ENCODE assay signal across 32 cellular contexts in the genomic region with DNA sequence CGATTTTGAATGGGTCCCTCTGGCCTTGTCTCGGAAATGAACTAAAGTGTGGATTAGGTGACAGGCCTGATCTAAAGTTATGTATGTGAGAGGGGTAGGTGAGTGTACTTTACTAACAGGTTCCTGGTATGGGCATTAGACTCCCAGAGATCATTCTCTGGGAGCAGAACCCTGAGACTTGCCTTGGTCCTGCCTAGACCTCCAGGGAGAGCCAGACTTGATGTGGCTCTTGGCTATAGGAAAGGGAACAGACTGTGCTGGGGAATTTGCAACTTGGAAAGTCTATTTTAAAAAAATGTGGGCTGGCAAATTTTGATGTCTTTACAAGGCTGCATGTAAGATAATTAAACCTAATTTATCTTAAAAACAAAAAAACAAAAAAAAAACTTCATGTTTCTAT.
"Had no signal": no experiment of that assay in that cellular context is flagged by ENCODE, and none has a peak within 500 bp of the region (broad histone marks: within the 10 kb centered on the region; RNA-seq: fewer than 3 reads in every experiment).

No MANE protein-coding gene starts in this region.

- H3K4me3 ChIP-seq: adrenal gland, body of pancreas, esophagus squamous epithelium, gastroesophageal sphincter had no signal

- H3K27ac Mint-ChIP-seq: activated CD4-positive, alpha-beta memory T cell treated with anti-CD3 and anti-CD28 coated beads for 36 hours; activated CD4-positive, alpha-beta T cell treated with anti-CD3 and anti-CD28 coated beads for 36 hours; activated CD4-positive, alpha-beta T cell treated with anti-CD3 and anti-CD28 coated beads, Interleukin-2, amount 10 ng/mL, durations not matched to agents 24 days and 14 days; activated CD8-positive, alpha-beta memory T cell treated with anti-CD3 and anti-CD28 coated beads, Interleukin-2, amount 10 ng/mL, durations not matched to agents 7 days and 5 days; activated CD8-positive, alpha-beta T cell treated with anti-CD3 and anti-CD28 coated beads, Interleukin-2, amount 10 ng/mL, durations not matched to agents 7 days and 5 days; activated naive CD4-positive, alpha-beta T cell treated with anti-CD3 and anti-CD28 coated beads for 36 hours; activated naive CD4-positive, alpha-beta T cell treated with anti-CD3 and anti-CD28 coated beads, Interleukin-2, amount 50 U/mL, for 24 hours; activated naive CD8-positive, alpha-beta T cell treated with anti-CD3 and anti-CD28 coated beads for 36 hours; activated naive CD8-positive, alpha-beta T cell treated with anti-CD3 and anti-CD28 coated beads, Interleukin-2, amount 50 U/mL, for 24 hours; activated T-helper 1 cell treated with anti-CD3 and anti-CD28 coated beads, Interleukin-12 subunit alpha, Interleukin-12 subunit beta, Interleukin-2, Interleukin-4 antibody, amounts not matched to agents 30 ng/mL and 10 ng/mL and 1 ng/mL, durations not matched to agents 14 hours and 24 hours and 36 hours; activated T-helper 2 cell treated with anti-CD3 and anti-CD28 coated beads, Interferon-gamma antibody, Interleukin-2, Interleukin-4, amounts not matched to agents 10 μg/mL and 5 μg/mL and 100 μg/mL, durations not matched to agents 14 hours and 24 hours and 36 hours; T-helper 17 cell; T-helper 2 cell treated with Interferon-gamma antibody and Interleukin-4, amounts not matched to agents 5 μg/mL and 100 μg/mL, for 36 hours had no signal

- H3K9me3 ChIP-seq: adrenal gland, body of pancreas, esophagus squamous epithelium, gastroesophageal sphincter had no signal

- H3K36me3 ChIP-seq: adrenal gland, esophagus squamous epithelium, gastroesophageal sphincter, WERI-Rb-1 had no signal

- H3K27me3 Mint-ChIP-seq: activated CD4-positive, alpha-beta memory T cell treated with anti-CD3 and anti-CD28 coated beads for 36 hours; activated CD4-positive, alpha-beta T cell treated with anti-CD3 and anti-CD28 coated beads for 36 hours; activated CD8-positive, alpha-beta memory T cell treated with anti-CD3 and anti-CD28 coated beads, Interleukin-2, amount 10 ng/mL, durations not matched to agents 7 days and 5 days; activated naive CD8-positive, alpha-beta T cell treated with anti-CD3 and anti-CD28 coated beads for 36 hours had no signal

- H3K36me3 Mint-ChIP-seq: activated CD4-positive, alpha-beta memory T cell treated with anti-CD3 and anti-CD28 coated beads for 36 hours; activated CD8-positive, alpha-beta memory T cell treated with anti-CD3 and anti-CD28 coated beads, Interleukin-2, amount 10 ng/mL, durations not matched to agents 7 days and 5 days; activated naive CD4-positive, alpha-beta T cell treated with anti-CD3 and anti-CD28 coated beads, Interleukin-2, amount 50 U/mL, for 24 hours; activated naive CD8-positive, alpha-beta T cell treated with anti-CD3 and anti-CD28 coated beads for 36 hours had no signal

- H3K4me1 Mint-ChIP-seq: activated CD4-positive, alpha-beta T cell treated with anti-CD3 and anti-CD28 coated beads for 36 hours; activated CD4-positive, alpha-beta T cell treated with anti-CD3 and anti-CD28 coated beads, Interleukin-2, amount 10 ng/mL, durations not matched to agents 24 days and 14 days; activated CD8-positive, alpha-beta memory T cell treated with anti-CD3 and anti-CD28 coated beads, Interleukin-2, amount 10 ng/mL, durations not matched to agents 7 days and 5 days; activated naive CD4-positive, alpha-beta T cell treated with anti-CD3 and anti-CD28 coated beads, Interleukin-2, amount 50 U/mL, for 24 hours; activated naive CD8-positive, alpha-beta T cell treated with anti-CD3 and anti-CD28 coated beads for 36 hours; activated naive CD8-positive, alpha-beta T cell treated with anti-CD3 and anti-CD28 coated beads, Interleukin-2, amount 50 U/mL, for 24 hours; T-helper 17 cell had no signal

- DNase-seq: activated CD4-positive, alpha-beta memory T cell treated with anti-CD3 and anti-CD28 coated beads for 36 hours; activated CD4-positive, alpha-beta T cell treated with anti-CD3 and anti-CD28 coated beads for 36 hours; activated CD4-positive, alpha-beta T cell treated with anti-CD3 and anti-CD28 coated beads, Interleukin-2, amount 10 ng/mL, durations not matched to agents 24 days and 14 days; activated CD4-positive, CD25-positive, alpha-beta regulatory T cell; activated CD4-positive, CD25-positive, alpha-beta regulatory T cell treated with anti-CD3 and anti-CD28 coated beads, Interleukin-2, amount 50 U/mL, for 72 hours; activated CD8-positive, alpha-beta memory T cell treated with anti-CD3 and anti-CD28 coated beads, Interleukin-2, amount 10 ng/mL, durations not matched to agents 7 days and 5 days; activated CD8-positive, alpha-beta memory T cell treated with anti-CD3 and anti-CD28 coated beads, Interleukin-2, amount 50 U/mL, for 4 hours; activated CD8-positive, alpha-beta T cell treated with anti-CD3 and anti-CD28 coated beads, Interleukin-2, amount 10 ng/mL, durations not matched to agents 7 days and 5 days; activated effector memory CD4-positive, alpha-beta T cell treated with anti-CD3 and anti-CD28 coated beads, Interleukin-2, amount 50 U/mL, for 16 hours; activated naive CD4-positive, alpha-beta T cell treated with anti-CD3 and anti-CD28 coated beads for 36 hours; activated naive CD8-positive, alpha-beta T cell treated with anti-CD3 and anti-CD28 coated beads for 36 hours; activated naive CD8-positive, alpha-beta T cell treated with anti-CD3 and anti-CD28 coated beads, Interleukin-2, amount 50 U/mL, for 24 hours; activated T-cell treated with anti-CD3 and anti-CD28 coated beads, Interleukin-2, amount 50 U/mL, for 1 hour; activated T-cell treated with anti-CD3 and anti-CD28 coated beads, Interleukin-2, amount 50 U/mL, for 48 hours; adrenal gland; amygdala; body of pancreas; caudate nucleus; cortex of kidney; effector CD8-positive, alpha-beta T cell; esophagus squamous epithelium; foreskin melanocyte; T-helper 1 cell; T-helper 17 cell; T1000; WERI-Rb-1 had no signal

- H3K9me3 Mint-ChIP-seq: activated CD4-positive, alpha-beta memory T cell treated with anti-CD3 and anti-CD28 coated beads for 36 hours; activated CD4-positive, alpha-beta T cell treated with anti-CD3 and anti-CD28 coated beads, Interleukin-2, amount 10 ng/mL, durations not matched to agents 24 days and 14 days; activated naive CD4-positive, alpha-beta T cell treated with anti-CD3 and anti-CD28 coated beads for 36 hours; activated naive CD4-positive, alpha-beta T cell treated with anti-CD3 and anti-CD28 coated beads, Interleukin-2, amount 50 U/mL, for 24 hours; activated naive CD8-positive, alpha-beta T cell treated with anti-CD3 and anti-CD28 coated beads for 36 hours; activated naive CD8-positive, alpha-beta T cell treated with anti-CD3 and anti-CD28 coated beads, Interleukin-2, amount 50 U/mL, for 24 hours; activated T-helper 1 cell treated with anti-CD3 and anti-CD28 coated beads, Interleukin-12 subunit alpha, Interleukin-12 subunit beta, Interleukin-2, Interleukin-4 antibody, amounts not matched to agents 30 ng/mL and 10 ng/mL and 1 ng/mL, durations not matched to agents 14 hours and 24 hours and 36 hours; activated T-helper 2 cell treated with anti-CD3 and anti-CD28 coated beads, Interferon-gamma antibody, Interleukin-2, Interleukin-4, amounts not matched to agents 10 μg/mL and 5 μg/mL and 100 μg/mL, durations not matched to agents 14 hours and 24 hours and 36 hours; T-helper 2 cell treated with Interferon-gamma antibody and Interleukin-4, amounts not matched to agents 5 μg/mL and 100 μg/mL, for 36 hours had no signal

- ATAC-seq: activated CD4-positive, alpha-beta T cell treated with anti-CD3 and anti-CD28 coated beads for 36 hours; activated CD8-positive, alpha-beta memory T cell treated with anti-CD3 and anti-CD28 coated beads, Interleukin-2, amount 10 ng/mL, durations not matched to agents 7 days and 5 days; activated CD8-positive, alpha-beta T cell treated with anti-CD3 and anti-CD28 coated beads, Interleukin-2, amount 10 ng/mL, durations not matched to agents 7 days and 5 days; activated naive CD8-positive, alpha-beta T cell treated with anti-CD3 and anti-CD28 coated beads, Interleukin-2, amount 50 U/mL, for 24 hours; body of pancreas; gastroesophageal sphincter; T-helper 17 cell had no signal

- H3K27ac ChIP-seq: adrenal gland, body of pancreas, epithelial cell of prostate, esophagus squamous epithelium, gastroesophageal sphincter, WERI-Rb-1 had no signal

- H3K4me3 Mint-ChIP-seq: activated CD4-positive, alpha-beta memory T cell treated with anti-CD3 and anti-CD28 coated beads for 36 hours; activated CD4-positive, alpha-beta T cell treated with anti-CD3 and anti-CD28 coated beads for 36 hours; activated CD4-positive, alpha-beta T cell treated with anti-CD3 and anti-CD28 coated beads, Interleukin-2, amount 10 ng/mL, durations not matched to agents 24 days and 14 days; activated CD8-positive, alpha-beta memory T cell treated with anti-CD3 and anti-CD28 coated beads, Interleukin-2, amount 10 ng/mL, durations not matched to agents 7 days and 5 days; activated CD8-positive, alpha-beta T cell treated with anti-CD3 and anti-CD28 coated beads, Interleukin-2, amount 10 ng/mL, durations not matched to agents 7 days and 5 days; activated naive CD4-positive, alpha-beta T cell treated with anti-CD3 and anti-CD28 coated beads for 36 hours; activated naive CD4-positive, alpha-beta T cell treated with anti-CD3 and anti-CD28 coated beads, Interleukin-2, amount 50 U/mL, for 24 hours; activated naive CD8-positive, alpha-beta T cell treated with anti-CD3 and anti-CD28 coated beads for 36 hours; activated naive CD8-positive, alpha-beta T cell treated with anti-CD3 and anti-CD28 coated beads, Interleukin-2, amount 50 U/mL, for 24 hours; activated T-helper 1 cell treated with anti-CD3 and anti-CD28 coated beads, Interleukin-12 subunit alpha, Interleukin-12 subunit beta, Interleukin-2, Interleukin-4 antibody, amounts not matched to agents 30 ng/mL and 10 ng/mL and 1 ng/mL, durations not matched to agents 14 hours and 24 hours and 36 hours; T-helper 17 cell; T-helper 2 cell treated with Interferon-gamma antibody and Interleukin-4, amounts not matched to agents 5 μg/mL and 100 μg/mL, for 36 hours had no signal

- H3K4me1 ChIP-seq: adrenal gland, esophagus squamous epithelium, gastroesophageal sphincter had no signal

- H3K27me3 ChIP-seq: adrenal gland, body of pancreas, esophagus squamous epithelium, gastroesophageal sphincter had no signal
